ENCODE assay signal across 1 cellular context in genomic region chr1:67818162-67818561, GRCh38.
TF ChIP-seq lines count a peak whose summit lies in the region.

No MANE protein-coding gene starts in this region.

TF ChIP-seq in GM12878, 131 proteins besides CTCF, POLR2A, EP300 and RAD21:
- TF ChIP-seq ZNF384 (IDR thresholded peaks at IDR 0.05; ENCODE audit: borderline replicate concordance, low read depth, low read length) (peak; percentile 60), REST (IDR thresholded peaks at IDR 0.05; ENCODE audit: low read depth, low read length) (no peak)
